Comparison of ENCODE assay signal across 8 cellular contexts in the genomic region with DNA sequence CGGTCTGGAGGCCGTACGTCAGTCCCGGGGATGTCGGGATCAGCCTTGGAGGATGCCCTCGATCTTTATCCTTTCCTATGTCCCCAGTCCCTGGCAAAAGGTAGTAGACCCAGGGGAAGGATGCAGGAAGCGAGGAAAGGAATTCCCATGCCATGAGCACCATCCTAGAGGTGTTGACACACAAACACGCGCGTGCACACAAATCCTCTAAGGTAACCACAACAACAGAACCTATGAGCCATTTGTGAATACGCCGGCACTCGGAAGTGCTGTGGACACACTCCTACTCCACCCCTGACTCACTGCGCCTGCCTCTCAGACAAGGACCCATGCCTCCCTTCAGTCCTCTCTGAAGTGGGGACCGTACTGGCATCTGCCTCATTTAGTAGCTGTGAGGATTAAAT. TPM values are rescaled to one million over a fixed set of nuclear protein-coding genes. Genes with fewer than 3 reads are reported as not detected.
DNase-seq lines count a peak whose midpoint lies in the region; ATAC-seq and TF ChIP-seq lines count a peak whose summit lies in the region.

No MANE protein-coding gene starts in this region.

- H3K4me1 ChIP-seq in Caco-2, result 0 out of 2 replicates have a peak, but pooled peaks cover 7% of the 10 kb centered on the region
- H3K4me1 ChIP-seq in ovary (ENCODE audit: insufficient read depth), result peaks cover 14% of the 10 kb centered on the region

- H3K27me3 ChIP-seq in Caco-2 (replicated peaks; ENCODE audit: control insufficient read depth, insufficient read depth, low read length) (no peaks in the 10 kb centered on the region), ovary (no peaks in the 10 kb centered on the region)

- BruUV-seq in Caco-2 (replicated peaks; lab: Mats Ljungman, UMichigan), result no TSS peak

- H3K36me3 ChIP-seq in Caco-2 (ENCODE audit: control insufficient read depth, insufficient read depth, low read length) (no peaks in the 10 kb centered on the region), ovary (no peaks in the 10 kb centered on the region)

- WGBS in ovary, 3 donors, result 10 to 14% (median 11%) methylated on average over 15 of the region's 15 CpGs

- H3K27ac ChIP-seq in ovary, result peak overlapping the region; percentile 90 to 92

- H3K4me3 ChIP-seq in Caco-2 (ENCODE audit: low read depth, low read length), result peak overlapping the region; percentile 35
- peak overlapping the region; percentile 61 for H3K4me3 ChIP-seq in fibroblast of pulmonary artery (replicated peaks; ENCODE audit: low read depth, low read length)
- H3K4me3 ChIP-seq in ovary, result peak overlapping the region; percentile 62

- DNase-seq in Caco-2, result no peak
- DNase-seq in HuH-7 (ENCODE audit: low spot score), result peak; percentile 70
- DNase-seq in activated CD4-positive, alpha-beta memory T cell treated with anti-CD3 and anti-CD28 coated beads for 36 hours, result peak; percentile 73
- peak; percentile 70 for DNase-seq in fibroblast of pulmonary artery (ENCODE audit: low read depth)
- DNase-seq in ovary, result no peak
- no peak for DNase-seq in cerebellar nuclear complex (lab: John Stamatoyannopoulos, UW)
- no peak for DNase-seq in NCI-H1930 (lab: John Stamatoyannopoulos, UW)

- no peak for TF ChIP-seq CTCF in Caco-2 (IDR thresholded peaks at IDR 0.05; ENCODE audit: insufficient read depth in 1 of 2, low read depth in 1 of 2, low read length in 1 of 2, severe bottlenecking in 1 of 2, unreplicated experiment in 1 of 2)
- TF ChIP-seq CTCF in fibroblast of pulmonary artery (IDR thresholded peaks at IDR 0.05; ENCODE audit: low read length, missing control alignments), result no peak
- TF ChIP-seq CTCF in ovary (IDR thresholded peaks at IDR 0.05), result no peak

- intact Hi-C loops in Caco-2 (cut with micrococcal nuclease; ENCODE audit: unreplicated experiment) (loop anchor here (1.0 kb wide), 1 partner anchor 97 kb away; no protein-coding TSS in a partner anchor), ovary (cut with DNase I) (loop anchor here (2.0 to 10.0 kb wide), 7 partner anchors 61 to 383 kb away; a partner anchor contains a TSS)
- intact Hi-C loops in activated CD4-positive, alpha-beta memory T cell treated with anti-CD3 and anti-CD28 coated beads for 36 hours (cut with micrococcal nuclease), result loop anchor here (1.0 to 2.0 kb wide), 5 partner anchors 35 to 321 kb away; no protein-coding TSS in a partner anchor

- TF ChIP-seq EP300 in ovary (IDR thresholded peaks at IDR 0.05), result no peak

- H3K9me3 ChIP-seq in Caco-2, result no peaks in the 10 kb centered on the region
- no peaks in the 10 kb centered on the region for H3K9me3 ChIP-seq in ovary

- H3K27ac Mint-ChIP-seq in Caco-2 (ENCODE audit: unreplicated experiment), result no peak overlapping the region
- H3K27ac Mint-ChIP-seq in activated CD4-positive, alpha-beta memory T cell treated with anti-CD3 and anti-CD28 coated beads for 36 hours, result no peak overlapping the region

- no peak for ATAC-seq in GM18907 (IDR thresholded peaks at IDR 0.05; ENCODE audit: unreplicated experiment)

- H3K36me3 Mint-ChIP-seq in Caco-2 (ENCODE audit: insufficient read depth, unreplicated experiment), result no peaks in the 10 kb centered on the region
- H3K36me3 Mint-ChIP-seq in activated CD4-positive, alpha-beta memory T cell treated with anti-CD3 and anti-CD28 coated beads for 36 hours, result no peaks in the 10 kb centered on the region

- POLR2A ChIA-PET in Caco-2 (lab: Charles Lee), result interaction anchor here (0.5 to 0.6 kb wide), 6 partner anchors 62 to 881 kb away, joined by 3 to 7 read pairs (median 6); a partner anchor contains a TSS
- POLR2A ChIA-PET in activated CD4-positive, alpha-beta memory T cell treated with anti-CD3 and anti-CD28 coated beads for 36 hours (lab: Charles Lee), result interaction anchor here (0.6 to 3.4 kb wide), 6 partner anchors 34 to 526 kb away, joined by 4 to 15 read pairs (median 6); no protein-coding TSS in a partner anchor

- peaks cover 8% of the 10 kb centered on the region for H3K27me3 Mint-ChIP-seq in Caco-2 (ENCODE audit: insufficient read depth, unreplicated experiment)
- H3K27me3 Mint-ChIP-seq in activated CD4-positive, alpha-beta memory T cell treated with anti-CD3 and anti-CD28 coated beads for 36 hours, result peaks cover 18% of the 10 kb centered on the region

- peak overlapping the region; percentile 71 for H3K4me3 Mint-ChIP-seq in Caco-2 (ENCODE audit: unreplicated experiment)
- peak overlapping the region; percentile 50 for H3K4me3 Mint-ChIP-seq in activated CD4-positive, alpha-beta memory T cell treated with anti-CD3 and anti-CD28 coated beads for 36 hours

- TF ChIP-seq POLR2A in ovary (IDR thresholded peaks at IDR 0.05), result no peak

- no peaks in the 10 kb centered on the region for H3K9me3 Mint-ChIP-seq in Caco-2 (ENCODE audit: unreplicated experiment)
- no peaks in the 10 kb centered on the region for H3K9me3 Mint-ChIP-seq in activated CD4-positive, alpha-beta memory T cell treated with anti-CD3 and anti-CD28 coated beads for 36 hours

- H3K4me1 Mint-ChIP-seq in Caco-2 (ENCODE audit: low read depth, unreplicated experiment), result no peaks in the 10 kb centered on the region
- peaks cover 10% of the 10 kb centered on the region for H3K4me1 Mint-ChIP-seq in activated CD4-positive, alpha-beta memory T cell treated with anti-CD3 and anti-CD28 coated beads for 36 hours (ENCODE audit: low read depth)

- CTCF ChIA-PET in Caco-2 (lab: Charles Lee), result interaction anchor here (0.6 to 1.9 kb wide), 6 partner anchors 11 to 788 kb away, joined by 3 to 15 read pairs (median 4); no protein-coding TSS in a partner anchor
- CTCF ChIA-PET in activated CD4-positive, alpha-beta memory T cell treated with anti-CD3 and anti-CD28 coated beads for 36 hours (lab: Charles Lee), result interaction anchor here (0.7 to 3.9 kb wide), 26 partner anchors 10 to 354 kb away, joined by 3 to 208 read pairs (median 5); no protein-coding TSS in a partner anchor

RNA-seq across cellular contexts. Expression of a gene that starts 11.3 kb away (rescaled TPM):
- total RNA-seq in Caco-2 (2022), result not detected in 2 replicates
- total RNA-seq in activated CD4-positive, alpha-beta memory T cell treated with anti-CD3 and anti-CD28 coated beads for 36 hours, result not detected
- 10 to 100 TPM in 6 of 7 donors, 1 to 10 TPM in 1; 7.8 to 67.5 (median 30.7) TPM for total RNA-seq in ovary
- polyA plus RNA-seq in ovary, result 10 to 100 TPM in 1 of 2 donors, 1 to 10 TPM in 1; 9.0 to 23.3 TPM

Comparison
In these comparisons a context has a peak if more than half of its experiments do, and no peak if none do; other contexts are left out.
1. DNase-seq: peak in HuH-7 (single experiment), activated CD4-positive, alpha-beta memory T cell treated with anti-CD3 and anti-CD28 coated beads for 36 hours (single experiment) and fibroblast of pulmonary artery (single experiment); none in Caco-2 (0 of 2), ovary (0 of 5), cerebellar nuclear complex (0 of 2) and NCI-H1930 (0 of 2).
2. Peak in every context shown above with its lines, with median percentiles within 50 percentile points of each other: H3K4me3 ChIP-seq.